ENCODE assay signal across 1 cellular context in genomic region chr17:80844418-80844990, GRCh38.
TF ChIP-seq lines count a peak whose summit lies in the region.

No MANE protein-coding gene starts in this region.

TF ChIP-seq in IMR-90, 13 proteins besides CTCF, POLR2A, EP300 and RAD21 (continued from another document):
- no peak for TF ChIP-seq ELK1 (IDR thresholded peaks at IDR 0.05; ENCODE audit: borderline replicate concordance, low read depth, low read length)
- no peak for TF ChIP-seq RFX5 (IDR thresholded peaks at IDR 0.05; ENCODE audit: low read depth, low read length)
- no peak for TF ChIP-seq RCOR1 (IDR thresholded peaks at IDR 0.05; ENCODE audit: insufficient replicate concordance, low read length)
- TF ChIP-seq CEBPB (IDR thresholded peaks at IDR 0.05; ENCODE audit: low read depth, low read length): no peak
- no peak for TF ChIP-seq MAFK (IDR thresholded peaks at IDR 0.05; ENCODE audit: low read depth, low read length)
- no peak for TF ChIP-seq USF2 (IDR thresholded peaks at IDR 0.05; ENCODE audit: low read depth, low read length)
- TF ChIP-seq NFE2L2 (IDR thresholded peaks at IDR 0.05; ENCODE audit: low read depth, low read length): no peak
- no peak for TF ChIP-seq MAZ (IDR thresholded peaks at IDR 0.05; ENCODE audit: borderline replicate concordance, low read depth, low read length)
